ENCODE assay signal across 13 cellular contexts in genomic region chr5:163838738-163839137, GRCh38.
DNase-seq lines count a peak whose midpoint lies in the region; ATAC-seq and TF ChIP-seq lines count a peak whose summit lies in the region.
"Had no signal": no experiment of that assay in that cellular context is flagged by ENCODE, and none has a peak within 500 bp of the region (broad histone marks: within the 10 kb centered on the region; RNA-seq: fewer than 3 reads in every experiment).

No MANE protein-coding gene starts in this region.

- H3K9me3 ChIP-seq in PC-3 (ENCODE audit: low read length), result 0 out of 2 replicates have a peak, but pooled peaks cover 4% of the 10 kb centered on the region
- no peaks in the 10 kb centered on the region for H3K9me3 ChIP-seq in tibial nerve

- TF ChIP-seq CTCF in AG10803 (conservative IDR thresholded peaks at IDR 0.05; ENCODE audit: low read length), result no peak
- TF ChIP-seq CTCF in PC-3 (conservative IDR thresholded peaks at IDR 0.05; ENCODE audit: low read depth, low read length), result no peak
- TF ChIP-seq CTCF in astrocyte of the spinal cord (IDR thresholded peaks at IDR 0.05; ENCODE audit: low read depth, low read length), result no peak
- TF ChIP-seq CTCF in tibial nerve (IDR thresholded peaks at IDR 0.05), result no peak

- in situ Hi-C loops in astrocyte of the spinal cord (cut with HindIII; ENCODE audit: low sequenced_read_pairs), result no loop called here

- H3K4me3 ChIP-seq in AG10803 (ENCODE audit: low read length) (no peak overlapping the region), PC-3 (ENCODE audit: low read length) (no peak overlapping the region), astrocyte of the spinal cord (ENCODE audit: low read depth, low read length) (no peak overlapping the region), tibial nerve (no peak overlapping the region)
- H3K4me3 ChIP-seq: BLaER1 treated with 17β-estradiol and CSF1 and Interleukin-3, amounts not matched to agents 10 nM and 100 nM; GM23338 had no signal

- H3K4me2 ChIP-seq in PC-3 (ENCODE audit: low read length), result no peak overlapping the region
- H3K4me2 ChIP-seq: GM23338 had no signal

- POLR2A ChIA-PET in PC-3 (lab: Charles Lee; ENCODE audit: unreplicated experiment), result no interaction called here

- H3K9me2 ChIP-seq in PC-3 (replicated peaks; ENCODE audit: low read length), result no peaks in the 10 kb centered on the region

- ATAC-seq in PC-3 (no peak), HG03039 (IDR thresholded peaks at IDR 0.05; ENCODE audit: unreplicated experiment) (no peak)
- ATAC-seq: GM23338 had no signal

- no peak for TF ChIP-seq POLR2A in tibial nerve (IDR thresholded peaks at IDR 0.05)

- H3K79me2 ChIP-seq in PC-3 (ENCODE audit: low read length), result no peaks in the 10 kb centered on the region

- H3K4me1 ChIP-seq in PC-3 (ENCODE audit: insufficient read depth, low read length) (no peaks in the 10 kb centered on the region), tibial nerve (no peaks in the 10 kb centered on the region)

- no peak overlapping the region for H2AFZ ChIP-seq in PC-3 (ENCODE audit: low read length)
- H2AFZ ChIP-seq: GM23338 had no signal

- intact Hi-C loops in PC-3 (cut with micrococcal nuclease), result no loop called here

- WGBS in tibial nerve, 2 donors, result 75 to 82% methylated on average over 1 of the region's 1 CpG

- H3K27me3 ChIP-seq in PC-3 (ENCODE audit: low read length), result no peaks in the 10 kb centered on the region
- H3K27me3 ChIP-seq in tibial nerve, result no peaks in the 10 kb centered on the region
- H3K27me3 ChIP-seq: BLaER1 treated with 17β-estradiol and CSF1 and Interleukin-3, amounts not matched to agents 10 nM and 100 nM had no signal

- CTCF ChIA-PET in PC-3 (lab: Charles Lee), result no interaction called here

- H3K27ac ChIP-seq in PC-3 (ENCODE audit: low read length), result no peak overlapping the region
- H3K27ac ChIP-seq in tibial nerve, result no peak overlapping the region
- H3K27ac ChIP-seq: BLaER1 treated with 17β-estradiol and CSF1 and Interleukin-3, amounts not matched to agents 10 nM and 100 nM had no signal

- H3K36me3 ChIP-seq in PC-3 (ENCODE audit: low read depth, low read length), result no peaks in the 10 kb centered on the region
- H3K36me3 ChIP-seq in tibial nerve, result no peaks in the 10 kb centered on the region
- H3K36me3 ChIP-seq: BLaER1 treated with 17β-estradiol and CSF1 and Interleukin-3, amounts not matched to agents 10 nM and 100 nM had no signal

- no peaks in the 10 kb centered on the region for H4K20me1 ChIP-seq in PC-3 (ENCODE audit: low read length)
- H4K20me1 ChIP-seq: BLaER1 treated with 17β-estradiol and CSF1 and Interleukin-3, amounts not matched to agents 10 nM and 100 nM had no signal

- no peaks in the 10 kb centered on the region for H3F3A ChIP-seq in PC-3 (ENCODE audit: low read length, unreplicated experiment)

- TF ChIP-seq EP300 in tibial nerve (IDR thresholded peaks at IDR 0.05), result no peak

- no peak overlapping the region for H3K9ac ChIP-seq in PC-3 (ENCODE audit: low read length)
- H3K9ac ChIP-seq: BLaER1 treated with 17β-estradiol and CSF1 and Interleukin-3, amounts not matched to agents 10 nM and 100 nM had no signal

- peak; percentile 0 for DNase-seq in AG10803 (ENCODE audit: low read depth)
- DNase-seq in PC-3, result peak; percentile 2
- peak; percentile 3 for DNase-seq in astrocyte of the spinal cord (ENCODE audit: low read depth, low spot score)
- DNase-seq in stromal cell of bone marrow (ENCODE audit: low read depth), result peak; percentile 6
- DNase-seq in NCI-H187 treated with DMSO at 0.1 percent for 48 hours (lab: John Stamatoyannopoulos, UW), result no peak
- no peak for DNase-seq in tibial nerve (ENCODE audit: low spot score in 2 of 2)
- DNase-seq: AML-193; CD4-positive, CD25-positive, alpha-beta regulatory T cell; DMS53; H7 had no signal

- BruUV-seq in PC-3 (replicated peaks; lab: Mats Ljungman, UMichigan), result no TSS peak

Comparison
In these comparisons a context has a peak if more than half of its experiments do, and no peak if none do; other contexts are left out.
1. DNase-seq: peak in AG10803 (single experiment), PC-3 (single experiment), astrocyte of the spinal cord (single experiment) and stromal cell of bone marrow (single experiment); none in NCI-H187 treated with DMSO at 0.1 percent for 48 hours (single experiment) and tibial nerve (0 of 2).